16 cellular contexts compared by ENCODE assay signal in the genomic region with DNA sequence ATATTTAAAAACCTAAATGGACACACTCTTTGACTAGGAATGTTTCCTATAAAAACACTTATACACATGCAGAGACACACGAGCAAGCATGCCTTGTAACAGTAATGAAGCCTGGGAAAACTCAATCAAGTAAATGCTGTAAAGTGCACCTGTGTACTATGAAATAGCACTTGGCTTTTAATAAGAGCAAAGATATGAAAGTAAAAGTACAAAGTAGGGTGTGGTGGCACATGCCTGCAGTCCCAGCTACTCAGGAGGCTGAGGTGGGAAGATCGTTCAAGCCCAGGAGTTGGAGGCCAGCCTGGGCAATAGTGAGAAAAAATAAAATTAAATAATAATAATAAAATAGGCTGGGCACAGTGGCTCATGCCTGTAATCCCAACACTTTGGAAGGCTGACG.
DNase-seq lines count a peak whose midpoint lies in the region; ATAC-seq, FAIRE-seq and TF ChIP-seq lines count a peak whose summit lies in the region.
"Had no signal": no experiment of that assay in that cellular context is flagged by ENCODE, and none has a peak within 500 bp of the region (broad histone marks: within the 10 kb centered on the region; RNA-seq: fewer than 3 reads in every experiment).

No MANE protein-coding gene starts in this region.

- CTCF ChIA-PET in Panc1 (lab: Charles Lee), result no interaction called here

- peaks cover 41% of the 10 kb centered on the region for H3K4me1 Mint-ChIP-seq in activated naive CD8-positive, alpha-beta T cell treated with anti-CD3 and anti-CD28 coated beads, Interleukin-2, amount 10 ng/mL, durations not matched to agents 7 days and 5 days
- H3K4me1 Mint-ChIP-seq in activated naive CD8-positive, alpha-beta T cell treated with anti-CD3 and anti-CD28 coated beads for 36 hours, result peaks cover 35% of the 10 kb centered on the region

- no peak for DNase-seq in activated naive CD8-positive, alpha-beta T cell treated with anti-CD3 and anti-CD28 coated beads, Interleukin-2, amount 10 ng/mL, durations not matched to agents 7 days and 5 days
- DNase-seq in activated naive CD8-positive, alpha-beta T cell treated with anti-CD3 and anti-CD28 coated beads for 36 hours, result no peak
- no peak for DNase-seq in Panc1 (ENCODE audit: low read depth, low spot score)
- DNase-seq in left lung, result no peak
- DNase-seq in urothelium cell line (ENCODE audit: low spot score), result no peak
- no peak for DNase-seq in stimulated activated CD4-positive, alpha-beta T cell treated with anti-CD3 and anti-CD28 coated beads, Interleukin-4, amount 100 ng/mL, for 4 hours
- DNase-seq in HAP-1 (ENCODE audit: low spot score in 2 of 2), result no peak
- DNase-seq: CD8-positive, alpha-beta T cell; GF-D8; GOT3; HFFc6; NCI-H187 treated with DMSO at 0.1 percent for 48 hours; SIG-M5 had no signal

- no peaks in the 10 kb centered on the region for H3K27me3 ChIP-seq in Panc1 (ENCODE audit: control insufficient read depth, insufficient read depth, low read length)
- H3K27me3 ChIP-seq in left lung, result no peaks in the 10 kb centered on the region
- H3K27me3 ChIP-seq in HAP-1 (ENCODE audit: low read depth), result no peaks in the 10 kb centered on the region

- H3K4me1 ChIP-seq in Panc1 (ENCODE audit: control insufficient read depth, insufficient read depth, low read length) (peaks cover 51% of the 10 kb centered on the region), left lung (peaks cover 11 to 44% of the 10 kb centered on the region in 2 donors), HAP-1 (no peaks in the 10 kb centered on the region; the same call in 1 of the 2 replicates)

- POLR2A ChIA-PET in activated naive CD8-positive, alpha-beta T cell treated with anti-CD3 and anti-CD28 coated beads, Interleukin-2, amount 10 ng/mL, durations not matched to agents 7 days and 5 days (lab: Charles Lee), result interaction anchor here (1.3 kb wide), 1 partner anchor 12 kb away, joined by 3 read pairs; no protein-coding TSS in a partner anchor
- POLR2A ChIA-PET in Panc1 (lab: Charles Lee), result no interaction called here

- H3K9me3 Mint-ChIP-seq in activated naive CD8-positive, alpha-beta T cell treated with anti-CD3 and anti-CD28 coated beads, Interleukin-2, amount 10 ng/mL, durations not matched to agents 7 days and 5 days, result peaks cover 3% of the 10 kb centered on the region
- no peaks in the 10 kb centered on the region for H3K9me3 Mint-ChIP-seq in activated naive CD8-positive, alpha-beta T cell treated with anti-CD3 and anti-CD28 coated beads for 36 hours
- H3K9me3 Mint-ChIP-seq: CD8-positive, alpha-beta T cell; HFFc6 had no signal

- H3K4me3 Mint-ChIP-seq in activated naive CD8-positive, alpha-beta T cell treated with anti-CD3 and anti-CD28 coated beads, Interleukin-2, amount 10 ng/mL, durations not matched to agents 7 days and 5 days, result peak overlapping the region; percentile 60
- H3K4me3 Mint-ChIP-seq in activated naive CD8-positive, alpha-beta T cell treated with anti-CD3 and anti-CD28 coated beads for 36 hours, result no peak overlapping the region
- H3K4me3 Mint-ChIP-seq: B cell; CD8-positive, alpha-beta T cell; HFFc6 had no signal

- no TSS peak for BruUV-seq in Panc1 (replicated peaks; lab: Mats Ljungman, UMichigan)

- H3K27ac ChIP-seq in Panc1 (ENCODE audit: low read length) (peak overlapping the region; percentile 57; the same call in 1 of the 2 replicates), left lung (no peak overlapping the region)

- in situ Hi-C loops in Panc1 (cut with HindIII; ENCODE audit: low pct_unique_long_range_greater_than_20kb, low sequenced_read_pairs), result no loop called here
- in situ Hi-C loops in HAP-1 (cut with MboI; ENCODE audit: low sequenced_read_pairs), result no loop called here

- H3K4me3 ChIP-seq in Panc1 (ENCODE audit: low read depth in 2 of 2, low read length in 2 of 2) (no peak overlapping the region), left lung (no peak overlapping the region), HAP-1 (no peak overlapping the region)
- H3K4me3 ChIP-seq: K562 had no signal

- intact Hi-C loops in Panc1 (cut with micrococcal nuclease; ENCODE audit: unreplicated experiment) (no loop called here), left lung (cut with DNase I) (no loop called here)

- H3K36me3 Mint-ChIP-seq in activated naive CD8-positive, alpha-beta T cell treated with anti-CD3 and anti-CD28 coated beads, Interleukin-2, amount 10 ng/mL, durations not matched to agents 7 days and 5 days, result peaks cover 5% of the 10 kb centered on the region
- peaks cover 6% of the 10 kb centered on the region for H3K36me3 Mint-ChIP-seq in activated naive CD8-positive, alpha-beta T cell treated with anti-CD3 and anti-CD28 coated beads for 36 hours
- H3K36me3 Mint-ChIP-seq: CD8-positive, alpha-beta T cell had no signal

- peak; percentile 13 for FAIRE-seq in urothelium cell line (lab: Jason Lieb, UNC)
- FAIRE-seq: K562, RCC 7860 had no signal

- H3K36me3 ChIP-seq in Panc1 (ENCODE audit: control insufficient read depth, insufficient read depth, low read length) (no peaks in the 10 kb centered on the region), left lung (no peaks in the 10 kb centered on the region), HAP-1 (replicated peaks) (no peaks in the 10 kb centered on the region)

- H3K9me3 ChIP-seq in Panc1 (ENCODE audit: control insufficient read depth, insufficient read depth, low read depth, low read length), result no peaks in the 10 kb centered on the region
- no peaks in the 10 kb centered on the region for H3K9me3 ChIP-seq in left lung
- H3K9me3 ChIP-seq in HAP-1, result no peaks in the 10 kb centered on the region

- TF ChIP-seq CTCF in Panc1 (IDR thresholded peaks at IDR 0.05) (no peak), left lung (IDR thresholded peaks at IDR 0.05) (no peak)

- no peak for ATAC-seq in activated naive CD8-positive, alpha-beta T cell treated with anti-CD3 and anti-CD28 coated beads, Interleukin-2, amount 10 ng/mL, durations not matched to agents 7 days and 5 days (ENCODE audit: low read depth)
- ATAC-seq in Panc1 (no peak), left lung (peak; percentile 32)
- ATAC-seq: K562 had no signal

- H3K27me3 Mint-ChIP-seq in activated naive CD8-positive, alpha-beta T cell treated with anti-CD3 and anti-CD28 coated beads, Interleukin-2, amount 10 ng/mL, durations not matched to agents 7 days and 5 days, result no peaks in the 10 kb centered on the region
- no peaks in the 10 kb centered on the region for H3K27me3 Mint-ChIP-seq in activated naive CD8-positive, alpha-beta T cell treated with anti-CD3 and anti-CD28 coated beads for 36 hours
- H3K27me3 Mint-ChIP-seq: B cell had no signal

- peak overlapping the region; percentile 52 for H3K27ac Mint-ChIP-seq in activated naive CD8-positive, alpha-beta T cell treated with anti-CD3 and anti-CD28 coated beads, Interleukin-2, amount 10 ng/mL, durations not matched to agents 7 days and 5 days
- no peak overlapping the region for H3K27ac Mint-ChIP-seq in activated naive CD8-positive, alpha-beta T cell treated with anti-CD3 and anti-CD28 coated beads for 36 hours
- H3K27ac Mint-ChIP-seq: B cell; CD8-positive, alpha-beta T cell; HFFc6 had no signal
